ENCODE assay signal across 9 cellular contexts in genomic region chr4:123616970-123617392, GRCh38.
DNase-seq lines count a peak whose midpoint lies in the region; ATAC-seq lines count a peak whose summit lies in the region.
"Had no signal": no experiment of that assay in that cellular context is flagged by ENCODE, and none has a peak within 500 bp of the region (broad histone marks: within the 10 kb centered on the region; RNA-seq: fewer than 3 reads in every experiment).

No MANE protein-coding gene starts in this region.

- peak; percentile 59 to 71 for ATAC-seq in CD4-positive, CD25-positive, alpha-beta regulatory T cell (ENCODE audit: low read depth in 2 of 2)
- ATAC-seq in GM21529 (IDR thresholded peaks at IDR 0.05; ENCODE audit: unreplicated experiment) = peak; percentile 54
- peak; percentile 92 for ATAC-seq in activated naive CD8-positive, alpha-beta T cell treated with anti-CD3 and anti-CD28 coated beads, Interleukin-2, amount 10 ng/mL, durations not matched to agents 7 days and 5 days (ENCODE audit: low read depth)
- ATAC-seq in HG03457 (IDR thresholded peaks at IDR 0.05; ENCODE audit: unreplicated experiment) = no peak
- no peak for ATAC-seq in HG03039 (IDR thresholded peaks at IDR 0.05; ENCODE audit: unreplicated experiment)

- H3K27me3 ChIP-seq in CD4-positive, CD25-positive, alpha-beta regulatory T cell (ENCODE audit: control insufficient read depth, insufficient read depth, low read length) = no peaks in the 10 kb centered on the region

- peak overlapping the region in 2 of 4 donors; percentile 16 to 48 for H3K4me3 Mint-ChIP-seq in CD4-positive, CD25-positive, alpha-beta regulatory T cell
- peak overlapping the region; percentile 55 for H3K4me3 Mint-ChIP-seq in activated naive CD8-positive, alpha-beta T cell treated with anti-CD3 and anti-CD28 coated beads, Interleukin-2, amount 10 ng/mL, durations not matched to agents 7 days and 5 days

- no peaks in the 10 kb centered on the region for H3K27me3 Mint-ChIP-seq in CD4-positive, CD25-positive, alpha-beta regulatory T cell
- H3K27me3 Mint-ChIP-seq in activated naive CD8-positive, alpha-beta T cell treated with anti-CD3 and anti-CD28 coated beads, Interleukin-2, amount 10 ng/mL, durations not matched to agents 7 days and 5 days = no peaks in the 10 kb centered on the region

- H3K27ac Mint-ChIP-seq in CD4-positive, CD25-positive, alpha-beta regulatory T cell = peak overlapping the region; percentile 13 to 89 (median 39)
- H3K27ac Mint-ChIP-seq in activated naive CD8-positive, alpha-beta T cell treated with anti-CD3 and anti-CD28 coated beads, Interleukin-2, amount 10 ng/mL, durations not matched to agents 7 days and 5 days = peak overlapping the region; percentile 74

- peak; percentile 20 to 49 (median 43) for DNase-seq in CD4-positive, CD25-positive, alpha-beta regulatory T cell
- peak; percentile 19 for DNase-seq in NCI-H2081 treated with DMSO at 0.1 percent for 48 hours (lab: John Stamatoyannopoulos, UW)
- no peak for DNase-seq in activated naive CD8-positive, alpha-beta T cell treated with anti-CD3 and anti-CD28 coated beads, Interleukin-2, amount 10 ng/mL, durations not matched to agents 7 days and 5 days
- peak; percentile 12 for DNase-seq in iPS-NIHi7 (ENCODE audit: extremely low spot score)
- peak; percentile 7 for DNase-seq in stimulated activated CD8-positive, alpha-beta memory T cell treated with anti-CD3 and anti-CD28 coated beads, Interleukin-4, amount 100 ng/mL, for 24 hours (ENCODE audit: low read depth)

- H3K4me1 Mint-ChIP-seq in CD4-positive, CD25-positive, alpha-beta regulatory T cell = peaks cover 5 to 20% (median 15%) of the 10 kb centered on the region in 4 donors
- H3K4me1 Mint-ChIP-seq in activated naive CD8-positive, alpha-beta T cell treated with anti-CD3 and anti-CD28 coated beads, Interleukin-2, amount 10 ng/mL, durations not matched to agents 7 days and 5 days = peaks cover 17% of the 10 kb centered on the region

- H3K36me3 Mint-ChIP-seq in CD4-positive, CD25-positive, alpha-beta regulatory T cell = no peaks in the 10 kb centered on the region
- H3K36me3 Mint-ChIP-seq in activated naive CD8-positive, alpha-beta T cell treated with anti-CD3 and anti-CD28 coated beads, Interleukin-2, amount 10 ng/mL, durations not matched to agents 7 days and 5 days = peaks cover 9% of the 10 kb centered on the region

- no peak overlapping the region for H3K4me3 ChIP-seq in CD4-positive, CD25-positive, alpha-beta regulatory T cell (ENCODE audit: low read depth, low read length)

- H3K36me3 ChIP-seq in CD4-positive, CD25-positive, alpha-beta regulatory T cell (ENCODE audit: control insufficient read depth, insufficient read depth, low read length) = no peaks in the 10 kb centered on the region

- H3K4me1 ChIP-seq in CD4-positive, CD25-positive, alpha-beta regulatory T cell (ENCODE audit: control insufficient read depth, insufficient read depth, low read length, poor library complexity, severe bottlenecking) = peaks cover 6% of the 10 kb centered on the region

- H3K9me3 ChIP-seq in CD4-positive, CD25-positive, alpha-beta regulatory T cell (ENCODE audit: control insufficient read depth in 2 of 2, low read length in 2 of 2) = no peaks in the 10 kb centered on the region

- H3K9me3 Mint-ChIP-seq in CD4-positive, CD25-positive, alpha-beta regulatory T cell = peaks cover 0 to under 1% (median 0%) of the 10 kb centered on the region in 7 donors
- H3K9me3 Mint-ChIP-seq in activated naive CD8-positive, alpha-beta T cell treated with anti-CD3 and anti-CD28 coated beads, Interleukin-2, amount 10 ng/mL, durations not matched to agents 7 days and 5 days = no peaks in the 10 kb centered on the region

- POLR2A ChIA-PET in activated naive CD8-positive, alpha-beta T cell treated with anti-CD3 and anti-CD28 coated beads, Interleukin-2, amount 10 ng/mL, durations not matched to agents 7 days and 5 days (lab: Charles Lee) = interaction anchor here (0.6 to 1.4 kb wide), 5 partner anchors 10 to 220 kb away, joined by 3 to 6 read pairs (median 4); partner anchors contain the start of gene SPRY1

- peak overlapping the region; percentile 58 for H3K27ac ChIP-seq in CD4-positive, CD25-positive, alpha-beta regulatory T cell (ENCODE audit: insufficient read depth, low read length, poor library complexity, severe bottlenecking)
- H3K27ac ChIP-seq: epithelial cell of prostate had no signal

Comparison
In these comparisons a context has a peak if more than half of its experiments do, and no peak if none do; other contexts are left out.
1. ATAC-seq: peak in CD4-positive, CD25-positive, alpha-beta regulatory T cell (2 of 2), GM21529 (single experiment) and activated naive CD8-positive, alpha-beta T cell treated with anti-CD3 and anti-CD28 coated beads, Interleukin-2, amount 10 ng/mL, durations not matched to agents 7 days and 5 days (single experiment); none in HG03457 (single experiment) and HG03039 (single experiment).